In genomic region chr14:75264036-75264435, GRCh38 we compare ENCODE assay signal across 20 cellular contexts. TPM values are rescaled to one million over a fixed set of nuclear protein-coding genes. Genes with fewer than 3 reads are reported as not detected.
DNase-seq lines count a peak whose midpoint lies in the region; ATAC-seq, FAIRE-seq and TF ChIP-seq lines count a peak whose summit lies in the region.
"Had no signal": no experiment of that assay in that cellular context is flagged by ENCODE, and none has a peak within 500 bp of the region (broad histone marks: within the 10 kb centered on the region; RNA-seq: fewer than 3 reads in every experiment).

No MANE protein-coding gene starts in this region.

- intact Hi-C loops in PC-3 (cut with micrococcal nuclease) = no loop called here

- H3K9me2 ChIP-seq in PC-3 (replicated peaks; ENCODE audit: low read length) = no peaks in the 10 kb centered on the region

- no peak overlapping the region for H3K27ac ChIP-seq in PC-3 (ENCODE audit: low read length)
- H3K27ac ChIP-seq in keratinocyte (ENCODE audit: control insufficient read depth, insufficient read depth, low read length) = no peak overlapping the region
- H3K27ac ChIP-seq in suprapubic skin = peak overlapping the region; percentile 62

- TF ChIP-seq POLR2A in suprapubic skin (IDR thresholded peaks at IDR 0.05) = no peak

- H3K9ac ChIP-seq in PC-3 (ENCODE audit: low read length) = no peak overlapping the region
- no peak overlapping the region for H3K9ac ChIP-seq in keratinocyte (ENCODE audit: control insufficient read depth, extremely low read depth, insufficient read depth, low read length)

- peaks cover 2% of the 10 kb centered on the region for H3K9me1 ChIP-seq in keratinocyte (ENCODE audit: control insufficient read depth, extremely low read depth, insufficient read depth, low read length)

- H3K9me3 ChIP-seq in PC-3 (ENCODE audit: low read length) = no peaks in the 10 kb centered on the region
- H3K9me3 ChIP-seq in keratinocyte (ENCODE audit: control insufficient read depth, low read depth, low read length) = no peaks in the 10 kb centered on the region
- no peaks in the 10 kb centered on the region for H3K9me3 ChIP-seq in suprapubic skin
- H3K9me3 ChIP-seq: BE2C had no signal

- H3K4me2 ChIP-seq in PC-3 (ENCODE audit: low read length) (no peak overlapping the region), keratinocyte (ENCODE audit: control insufficient read depth, extremely low read depth, insufficient read depth, low read depth, low read length) (peak overlapping the region; percentile 23)

- H4K20me1 ChIP-seq in PC-3 (ENCODE audit: low read length) (no peaks in the 10 kb centered on the region), keratinocyte (ENCODE audit: control insufficient read depth, extremely low read depth, insufficient read depth, low read length) (no peaks in the 10 kb centered on the region)

- POLR2A ChIA-PET in PC-3 (lab: Charles Lee; ENCODE audit: unreplicated experiment) = no interaction called here

- no peak for ATAC-seq in PC-3
- ATAC-seq in GM21423 (IDR thresholded peaks at IDR 0.05; ENCODE audit: unreplicated experiment) = no peak
- no peak for ATAC-seq in GM19397 (IDR thresholded peaks at IDR 0.05; ENCODE audit: unreplicated experiment)

- WGBS in suprapubic skin = 73% methylated on average over 3 of the region's 3 CpGs

- no peak for TF ChIP-seq EP300 in suprapubic skin (IDR thresholded peaks at IDR 0.05)

- peak; percentile 36 for DNase-seq in PC-3
- peak; percentile 57 for DNase-seq in bronchial epithelial cell (ENCODE audit: low read depth)
- DNase-seq in keratinocyte (ENCODE audit: low read depth, low spot score) = no peak
- peak in 1 of 2 donors; percentile 73 for DNase-seq in suprapubic skin (ENCODE audit: low spot score in 2 of 2)
- no peak for DNase-seq in OCI-M2 (lab: John Stamatoyannopoulos, UW; ENCODE audit: unreplicated experiment)
- no peak for DNase-seq in RCC 7860 (ENCODE audit: low spot score)
- DNase-seq: ACHN; BE2C; Caco-2; CD4-positive, alpha-beta T cell; GDM1; GOT3; KBM-7; MV-4-11; NCI-H187; NCI-H226; NCI-H524 treated with DMSO at 0.1 percent for 48 hours; Right ventricle myocardium superior had no signal

- FAIRE-seq in bronchial epithelial cell (lab: Jason Lieb, UNC) (no peak), keratinocyte (lab: Jason Lieb, UNC) (no peak), RCC 7860 (lab: Jason Lieb, UNC) (no peak)

- H3K36me3 ChIP-seq in PC-3 (ENCODE audit: low read depth, low read length) (no peaks in the 10 kb centered on the region), bronchial epithelial cell (ENCODE audit: control insufficient read depth, insufficient read depth, low read length) (no peaks in the 10 kb centered on the region), keratinocyte (ENCODE audit: control insufficient read depth in 2 of 2, extremely low read depth in 1 of 2, insufficient read depth in 2 of 2, low read length in 2 of 2) (no peaks in the 10 kb centered on the region), suprapubic skin (no peaks in the 10 kb centered on the region)
- H3K36me3 ChIP-seq: BE2C had no signal

- H3K79me2 ChIP-seq in PC-3 (ENCODE audit: low read length) (no peaks in the 10 kb centered on the region), keratinocyte (ENCODE audit: control insufficient read depth, insufficient read depth, low read length) (no peaks in the 10 kb centered on the region)

- dilution Hi-C loops in keratinocyte (cut with MboI; ENCODE audit: extremely low pct_ligation_motif_present, low sequenced_read_pairs) = no loop called here

- no peak for TF ChIP-seq CTCF in PC-3 (conservative IDR thresholded peaks at IDR 0.05; ENCODE audit: low read depth, low read length)
- no peak for TF ChIP-seq CTCF in bronchial epithelial cell (IDR thresholded peaks at IDR 0.05; ENCODE audit: insufficient read depth, low read length, severe bottlenecking)
- TF ChIP-seq CTCF in keratinocyte (optimal IDR thresholded peaks at IDR 0.05 in 1 of 3, IDR thresholded peaks at IDR 0.05 in 1 of 3, conservative IDR thresholded peaks at IDR 0.05 in 1 of 3; ENCODE audit: extremely low read depth in 1 of 3, insufficient read depth in 2 of 3, low read length in 3 of 3) = no peak
- TF ChIP-seq CTCF in suprapubic skin (IDR thresholded peaks at IDR 0.05) = no peak

- CTCF ChIA-PET in PC-3 (lab: Charles Lee) = no interaction called here

- no peaks in the 10 kb centered on the region for H3F3A ChIP-seq in PC-3 (ENCODE audit: low read length, unreplicated experiment)

- no peak overlapping the region for H3K4me3 ChIP-seq in PC-3 (ENCODE audit: low read length)
- H3K4me3 ChIP-seq in bronchial epithelial cell (ENCODE audit: low read depth, low read length) = no peak overlapping the region
- H3K4me3 ChIP-seq in keratinocyte (ENCODE audit: control insufficient read depth in 2 of 3, extremely low read depth in 1 of 3, insufficient read depth in 2 of 3, low read depth in 1 of 3, low read length in 3 of 3) = no peak overlapping the region
- no peak overlapping the region for H3K4me3 ChIP-seq in suprapubic skin

- H3K27me3 ChIP-seq in PC-3 (ENCODE audit: low read length) (no peaks in the 10 kb centered on the region), bronchial epithelial cell (ENCODE audit: control insufficient read depth, insufficient read depth, low read length) (no peaks in the 10 kb centered on the region), keratinocyte (ENCODE audit: control insufficient read depth, extremely low read depth, insufficient read depth, low read length) (no peaks in the 10 kb centered on the region), suprapubic skin (no peaks in the 10 kb centered on the region)
- H3K27me3 ChIP-seq: BE2C had no signal

- peaks cover 9% of the 10 kb centered on the region; the same call in 1 of the 2 replicates for H3K4me1 ChIP-seq in PC-3 (ENCODE audit: insufficient read depth, low read length)
- H3K4me1 ChIP-seq in keratinocyte (ENCODE audit: control insufficient read depth, extremely low read depth, insufficient read depth, low read length) = peaks cover 26% of the 10 kb centered on the region
- H3K4me1 ChIP-seq in suprapubic skin = peaks cover 44% of the 10 kb centered on the region

- H2AFZ ChIP-seq in PC-3 (ENCODE audit: low read length) (no peak overlapping the region), keratinocyte (ENCODE audit: control insufficient read depth, low read length) (peak overlapping the region; percentile 67)

- no TSS peak for BruUV-seq in PC-3 (replicated peaks; lab: Mats Ljungman, UMichigan)

RNA-seq across cellular contexts. Expression of gene FOS, which starts 14.6 kb away (rescaled TPM):
- total RNA-seq in PC-3 (2014; rRNA removed) (99.2 and 103 TPM in 2 replicates), bronchial epithelial cell (131 and 143 TPM in 2 replicates), suprapubic skin (1,000 to 10,000 TPM; 2,120 to 3,987 (median 3,212) TPM)
- 29.2 to 141 TPM (median 121 TPM) in 3 replicates for polyA plus RNA-seq in keratinocyte
- 203 TPM for polyA plus RNA-seq in keratinocyte (2011; ENCODE audit: low read depth)
- 59.7 and 69.9 TPM in 2 replicates for polyA plus RNA-seq in keratinocyte (2011; cell fraction: cytosol; rRNA removed)
- 468 and 530 TPM in 2 replicates for polyA plus RNA-seq in keratinocyte (2011; cell fraction: nucleus; rRNA removed)
- polyA plus RNA-seq in keratinocyte (2012; ENCODE audit: low replicate concordance) = 11.9 and 76.3 TPM in 2 replicates
- 33.5 to 179 TPM (median 146 TPM) in 3 replicates for polyA minus RNA-seq in keratinocyte
- polyA minus RNA-seq in keratinocyte (2011; cell fraction: cytosol; rRNA and poly(A)+ RNA removed) = 174 TPM
- 415 and 474 TPM in 2 replicates for polyA minus RNA-seq in keratinocyte (2011; cell fraction: nucleus; rRNA and poly(A)+ RNA removed)

Comparison
In these comparisons a context has a peak if more than half of its experiments do, and no peak if none do; other contexts are left out.
1. DNase-seq: peak in PC-3 (single experiment) and bronchial epithelial cell (single experiment); none in keratinocyte (single experiment), OCI-M2 (single experiment) and RCC 7860 (single experiment).
2. RNA of gene FOS, which starts 14.6 kb away (total RNA-seq): 2,120 to 3,987 TPM in suprapubic skin; 131 to 143 TPM in bronchial epithelial cell and 99.2 to 103 TPM in PC-3; every median in the first group is over 10 times any median in the second.